ENCODE assay signal across 10 cellular contexts in genomic region chr5:163269624-163270023, GRCh38.
A peak's percentile ranks its signal among the peaks of the same experiment; 100 is the strongest.
DNase-seq lines count a peak whose midpoint lies in the region; ATAC-seq, FAIRE-seq and TF ChIP-seq lines count a peak whose summit lies in the region.
"Had no signal": no experiment of that assay in that cellular context is flagged by ENCODE, and none has a peak within 500 bp of the region (broad histone marks: within the 10 kb centered on the region; RNA-seq: fewer than 3 reads in every experiment).

No MANE protein-coding gene starts in this region.

- intact Hi-C loops in GM12878 (cut with micrococcal nuclease; ENCODE audit: unreplicated experiment): loop anchor here (5.0 kb wide), 3 partner anchors 78 to 1062 kb away; no protein-coding TSS in a partner anchor

- SMC1A ChIA-PET in GM12878 (lab: Charles Lee; ENCODE audit: uncharacterized antibody, unreplicated experiment): interaction anchor here (0.7 to 2.4 kb wide), 10 partner anchors 17 to 1303 kb away, joined by 3 to 8 read pairs (median 4); no protein-coding TSS in a partner anchor

- peak; percentile 77 for TF ChIP-seq RAD21 in GM12878 (IDR thresholded peaks at IDR 0.05; ENCODE audit: insufficient read depth, low read depth, low read length)

- peak; percentile 84 for ATAC-seq in GM12878

- no peaks in the 10 kb centered on the region for H3K9me3 ChIP-seq in GM12878 (replicated peaks; ENCODE audit: control insufficient read depth, insufficient read depth, low read length)
- no peaks in the 10 kb centered on the region for H3K9me3 ChIP-seq in WERI-Rb-1 (ENCODE audit: severe bottlenecking)

- no peaks in the 10 kb centered on the region for H3K4me1 ChIP-seq in GM12878 (ENCODE audit: control insufficient read depth, insufficient read depth, low read length)

- H3K9ac ChIP-seq in GM12878 (ENCODE audit: control insufficient read depth, insufficient read depth, low read length): no peak overlapping the region

- POLR2A ChIA-PET in GM12878 (lab: Charles Lee): no interaction called here

- no peak for TF ChIP-seq EP300 in GM12878 (IDR thresholded peaks at IDR 0.05; ENCODE audit: borderline replicate concordance in 1 of 2, control insufficient read depth in 1 of 2, low read depth in 2 of 2, low read length in 2 of 2)

- H3K4me3 ChIP-seq in GM12878 (no peak overlapping the region), WERI-Rb-1 (ENCODE audit: low read depth, low read length) (no peak overlapping the region)

- no peak overlapping the region for H2AFZ ChIP-seq in GM12878 (ENCODE audit: control insufficient read depth, low read depth, low read length)

- in situ Hi-C loops in GM13977 (cut with MboI; ENCODE audit: low pct_unique_long_range_greater_than_20kb, low sequenced_read_pairs, unreplicated experiment) (no loop called here), GM12878 (cut with MboI) (no loop called here)

- no peaks in the 10 kb centered on the region; a peak in 1 of 4 replicates for H3K27me3 ChIP-seq in GM12878 (replicated peaks in 1 of 2; ENCODE audit: control insufficient read depth in 2 of 2, insufficient read depth in 2 of 2, low read length in 1 of 2)
- peaks cover 60% of the 10 kb centered on the region for H3K27me3 ChIP-seq in WERI-Rb-1 (ENCODE audit: insufficient read depth, low read depth, severe bottlenecking)

- RAD21 ChIA-PET in GM12878 (lab: Charles Lee; ENCODE audit: unreplicated experiment): interaction anchor here (0.8 to 1.2 kb wide), 2 partner anchors 175 to 190 kb away, joined by 3 read pairs; no protein-coding TSS in a partner anchor

- no peaks in the 10 kb centered on the region for H3K79me2 ChIP-seq in GM12878 (ENCODE audit: control insufficient read depth, insufficient read depth, low read length)

- no peak overlapping the region for H3K4me2 ChIP-seq in GM12878 (ENCODE audit: control insufficient read depth, insufficient read depth)

- H4K20me1 ChIP-seq in GM12878 (ENCODE audit: control insufficient read depth, insufficient read depth): no peaks in the 10 kb centered on the region

- no peak for TF ChIP-seq POLR2A in GM12878 (IDR thresholded peaks at IDR 0.05; ENCODE audit: low read depth, low read length)

- CTCF ChIA-PET in GM12878 (lab: Yijun Ruan, JAX): interaction anchor here (0.6 to 2.3 kb wide), 18 partner anchors 13 to 1303 kb away, joined by 3 to 9 read pairs (median 3); no protein-coding TSS in a partner anchor

- H3K36me3 ChIP-seq in GM12878 (ENCODE audit: control insufficient read depth in 2 of 2, insufficient read depth in 2 of 2, low read length in 1 of 2) (no peaks in the 10 kb centered on the region), WERI-Rb-1 (no peaks in the 10 kb centered on the region)

- no peak for FAIRE-seq in GM12878 (lab: Jason Lieb, UNC)

- no TSS peak for BruUV-seq in GM12878 (replicated peaks; lab: Mats Ljungman, UMichigan)

- TF ChIP-seq CTCF in GM13977 (IDR thresholded peaks at IDR 0.05; ENCODE audit: extremely low read depth, insufficient read depth, missing control alignments) (peak; percentile 37), GM12878 (IDR thresholded peaks at IDR 0.05 in 2 of 3, conservative IDR thresholded peaks at IDR 0.05 in 1 of 3; ENCODE audit: control insufficient read depth in 2 of 3, extremely low read depth in 1 of 3, insufficient read depth in 1 of 3, low read depth in 3 of 3, low read length in 3 of 3) (peak in 2 of 3 experiments; percentile 35 to 65; a peak in 4 of 6 replicates), WERI-Rb-1 (IDR thresholded peaks at IDR 0.05; ENCODE audit: low read depth, low read length) (no peak)

- DNase-seq in GM13977 (ENCODE audit: low spot score) (no peak), NCI-H1694 (lab: John Stamatoyannopoulos, UW) (peak; percentile 12), GM12878 (ENCODE audit: low read depth, low spot score) (no peak), renal cortical epithelial cell (ENCODE audit: low read depth) (peak; percentile 16), WERI-Rb-1 (no peak), foreskin melanocyte (no peak)
- DNase-seq in activated CD4-positive, alpha-beta T cell treated with anti-CD3 and anti-CD28 coated beads for 1 hour: no peak
- DNase-seq: activated naive CD4-positive, alpha-beta T cell treated with anti-CD3 and anti-CD28 coated beads, Interleukin-2, amount 10 ng/mL, durations not matched to agents 7 days and 5 days; effector memory CD4-positive, alpha-beta T cell; NCI-H510A had no signal

- H3K27ac ChIP-seq in GM12878 (ENCODE audit: control insufficient read depth, insufficient read depth) (no peak overlapping the region), WERI-Rb-1 (no peak overlapping the region)

TF ChIP-seq in GM12878, 131 proteins besides CTCF, POLR2A, EP300 and RAD21:
- 0 out of 2 replicates have a peak, but pooled peaks have one; percentile 47 for TF ChIP-seq ZNF592 (IDR thresholded peaks at IDR 0.05)
- TF ChIP-seq ESRRA (IDR thresholded peaks at IDR 0.05; ENCODE audit: low read length): no peak
- peak; percentile 52; the same call in 1 of the 2 replicates for TF ChIP-seq SMC3 (IDR thresholded peaks at IDR 0.05; ENCODE audit: borderline replicate concordance, low read length)
- TF ChIP-seq WRNIP1 (IDR thresholded peaks at IDR 0.05; ENCODE audit: borderline replicate concordance, low read depth, low read length): no peak
- no peak for TF ChIP-seq ZBTB4 (CRISPR knock-in tag; IDR thresholded peaks at IDR 0.05)
- TF ChIP-seq ZNF24 (IDR thresholded peaks at IDR 0.05): peak; percentile 58; the same call in 1 of the 2 replicates
- no peak for TF ChIP-seq NFXL1 (IDR thresholded peaks at IDR 0.05; ENCODE audit: borderline replicate concordance)

Comparison
In these comparisons a context has a peak if more than half of its experiments do, and no peak if none do; other contexts are left out.
1. DNase-seq: peak in NCI-H1694 (single experiment) and renal cortical epithelial cell (single experiment); none in GM13977 (single experiment), GM12878 (single experiment), WERI-Rb-1 (single experiment), foreskin melanocyte (single experiment) and activated CD4-positive, alpha-beta T cell treated with anti-CD3 and anti-CD28 coated beads for 1 hour (single experiment).